ENCODE assay signal across 12 cellular contexts in genomic region chr17:1650731-1651558, GRCh38. TPM values are rescaled to one million over a fixed set of nuclear protein-coding genes. Genes with fewer than 3 reads are reported as not detected.
DNase-seq lines count a peak whose midpoint lies in the region; ATAC-seq and TF ChIP-seq lines count a peak whose summit lies in the region.
"Had no signal": no experiment of that assay in that cellular context is flagged by ENCODE, and none has a peak within 500 bp of the region (broad histone marks: within the 10 kb centered on the region; RNA-seq: fewer than 3 reads in every experiment).

No MANE protein-coding gene starts in this region.

- CTCF ChIA-PET in CD4-positive, alpha-beta memory T cell (lab: Charles Lee; ENCODE audit: partially characterized antibody) = interaction anchor here (1.1 to 2.9 kb wide), 5 partner anchors 12 to 396 kb away, joined by 3 to 16 read pairs (median 5); no protein-coding TSS in a partner anchor
- CTCF ChIA-PET in PC-3 (lab: Charles Lee) = no interaction called here

- H3K9ac ChIP-seq in PC-3 (ENCODE audit: low read length) (no peak overlapping the region), skeletal muscle tissue (ENCODE audit: low read depth in 1 of 3, low read length in 3 of 3) (peak overlapping the region in 2 of 3 donors; percentile 81 to 96)

- WGBS in esophagus squamous epithelium, 2 donors = 70 to 74% methylated on average over 8 to 9 of the region's 22 CpGs

- no peaks in the 10 kb centered on the region for H3K9me2 ChIP-seq in PC-3 (replicated peaks; ENCODE audit: low read length)

- POLR2A ChIA-PET in CD4-positive, alpha-beta memory T cell (lab: Charles Lee; ENCODE audit: partially characterized antibody) = interaction anchor here (0.6 to 3.5 kb wide), 7 partner anchors 9 to 635 kb away, joined by 3 to 36 read pairs (median 14); partner anchors contain the start of gene SMYD4
- POLR2A ChIA-PET in PC-3 (lab: Charles Lee; ENCODE audit: unreplicated experiment) = no interaction called here

- no peak for TF ChIP-seq POLR2A in esophagus squamous epithelium (IDR thresholded peaks at IDR 0.05)

- H3K27ac ChIP-seq in CD4-positive, alpha-beta memory T cell (ENCODE audit: low read depth, low read length) = no peak overlapping the region
- H3K27ac ChIP-seq in PC-3 (ENCODE audit: low read length) (no peak overlapping the region), esophagus squamous epithelium (peak overlapping the region; percentile 51 to 100 (median 91)), skeletal muscle tissue (ENCODE audit: low read depth, low read length) (no peak overlapping the region)

- intact Hi-C loops in CD4-positive, alpha-beta memory T cell (cut with micrococcal nuclease) = no loop called here
- intact Hi-C loops in PC-3 (cut with micrococcal nuclease) = no loop called here
- intact Hi-C loops in esophagus squamous epithelium (cut with DNase I) = no loop called here

- peaks cover 17% of the 10 kb centered on the region for H3K4me1 ChIP-seq in CD4-positive, alpha-beta memory T cell (ENCODE audit: insufficient read depth, low read length)
- peaks cover 12% of the 10 kb centered on the region for H3K4me1 ChIP-seq in PC-3 (ENCODE audit: insufficient read depth, low read length)
- peaks cover 30 to 58% (median 31%) of the 10 kb centered on the region in 3 donors for H3K4me1 ChIP-seq in esophagus squamous epithelium
- peaks cover 34 to 42% (median 42%) of the 10 kb centered on the region in 3 donors for H3K4me1 ChIP-seq in skeletal muscle tissue (ENCODE audit: control insufficient read depth in 3 of 3, insufficient read depth in 3 of 3, low read length in 3 of 3)

- no peaks in the 10 kb centered on the region for H3K27me3 ChIP-seq in CD4-positive, alpha-beta memory T cell (ENCODE audit: insufficient read depth, low read length)
- no peaks in the 10 kb centered on the region for H3K27me3 ChIP-seq in PC-3 (ENCODE audit: low read length)
- no peaks in the 10 kb centered on the region for H3K27me3 ChIP-seq in esophagus squamous epithelium
- H3K27me3 ChIP-seq in skeletal muscle tissue (ENCODE audit: control insufficient read depth in 3 of 3, insufficient read depth in 3 of 3, low read length in 3 of 3) = no peaks in the 10 kb centered on the region

- H3K4me2 ChIP-seq in PC-3 (ENCODE audit: low read length) = no peak overlapping the region

- no peak for DNase-seq in CD4-positive, alpha-beta memory T cell
- DNase-seq in PC-3 (no peak), esophagus squamous epithelium (lab: John Stamatoyannopoulos, UW) (no peak), NCI-H345 treated with DMSO at 0.1 percent for 48 hours (lab: John Stamatoyannopoulos, UW; ENCODE audit: unreplicated experiment) (no peak)
- DNase-seq in activated T-cell treated with anti-CD3 and anti-CD28 coated beads, Interleukin-2, amount 50 U/mL, for 48 hours = no peak
- no peak for DNase-seq in stimulated activated CD4-positive, alpha-beta T cell treated with anti-CD3 and anti-CD28 coated beads, Interleukin-12 subunit alpha, Interleukin-12 subunit beta, amount 100 ng/mL, for 4 hours
- DNase-seq in effector CD4-positive, alpha-beta T cell = no peak
- DNase-seq: activated CD4-positive, alpha-beta memory T cell treated with anti-CD3 and anti-CD28 coated beads, Interleukin-2, amount 10 ng/mL, durations not matched to agents 7 days and 5 days; COR-L47; head of caudate nucleus had no signal

- no peak for ATAC-seq in PC-3

- H3K4me3 ChIP-seq in CD4-positive, alpha-beta memory T cell (ENCODE audit: low read length in 2 of 2) = no peak overlapping the region
- H3K4me3 ChIP-seq in PC-3 (ENCODE audit: low read length) = no peak overlapping the region
- no peak overlapping the region for H3K4me3 ChIP-seq in esophagus squamous epithelium
- no peak overlapping the region for H3K4me3 ChIP-seq in skeletal muscle tissue (ENCODE audit: low read length in 3 of 3)

- no peaks in the 10 kb centered on the region for H3K9me3 Mint-ChIP-seq in CD4-positive, alpha-beta memory T cell
- H3K9me3 Mint-ChIP-seq: activated CD4-positive, alpha-beta memory T cell treated with anti-CD3 and anti-CD28 coated beads, Interleukin-2, amount 10 ng/mL, durations not matched to agents 7 days and 5 days; activated naive CD4-positive, alpha-beta T cell treated with anti-CD3 and anti-CD28 coated beads, Interleukin-2, amount 50 U/mL, for 24 hours had no signal

- BruUV-seq in PC-3 (replicated peaks; lab: Mats Ljungman, UMichigan) = TSS peak; percentile 27

- TF ChIP-seq CTCF in PC-3 (conservative IDR thresholded peaks at IDR 0.05; ENCODE audit: low read depth, low read length) (no peak), esophagus squamous epithelium (IDR thresholded peaks at IDR 0.05) (no peak)

- H3K36me3 ChIP-seq in CD4-positive, alpha-beta memory T cell (ENCODE audit: insufficient read depth, low read length) = peaks cover 50% of the 10 kb centered on the region
- H3K36me3 ChIP-seq in PC-3 (ENCODE audit: low read depth, low read length) = peaks cover 25% of the 10 kb centered on the region
- peaks cover 46 to 63% (median 52%) of the 10 kb centered on the region in 3 donors for H3K36me3 ChIP-seq in esophagus squamous epithelium
- H3K36me3 ChIP-seq in skeletal muscle tissue (ENCODE audit: control insufficient read depth in 3 of 3, insufficient read depth in 3 of 3, low read length in 3 of 3) = peaks cover 66 to 68% (median 67%) of the 10 kb centered on the region in 3 donors

- H3K4me3 Mint-ChIP-seq in CD4-positive, alpha-beta memory T cell = peak overlapping the region in 2 of 8 donors; percentile 21 to 43

- peaks cover 2 to 16% (median 7%) of the 10 kb centered on the region in 4 donors for H3K4me1 Mint-ChIP-seq in CD4-positive, alpha-beta memory T cell

- H3F3A ChIP-seq in PC-3 (ENCODE audit: low read length, unreplicated experiment) = no peaks in the 10 kb centered on the region

- peak overlapping the region in 5 of 7 donors; percentile 13 to 76 (median 43) for H3K27ac Mint-ChIP-seq in CD4-positive, alpha-beta memory T cell
- H3K27ac Mint-ChIP-seq: activated naive CD4-positive, alpha-beta T cell treated with anti-CD3 and anti-CD28 coated beads, Interleukin-2, amount 50 U/mL, for 24 hours had no signal

- H3K36me3 Mint-ChIP-seq in CD4-positive, alpha-beta memory T cell = peaks cover 32 to 45% of the 10 kb centered on the region in 2 donors

- H3K9me3 ChIP-seq in CD4-positive, alpha-beta memory T cell (ENCODE audit: control insufficient read depth in 1 of 2, low read length in 2 of 2) = no peaks in the 10 kb centered on the region
- H3K9me3 ChIP-seq in PC-3 (ENCODE audit: low read length) (no peaks in the 10 kb centered on the region), esophagus squamous epithelium (no peaks in the 10 kb centered on the region), skeletal muscle tissue (ENCODE audit: control insufficient read depth in 3 of 3, low read length in 3 of 3) (no peaks in the 10 kb centered on the region)

- H4K20me1 ChIP-seq in PC-3 (ENCODE audit: low read length) = no peaks in the 10 kb centered on the region

- no peaks in the 10 kb centered on the region for H3K27me3 Mint-ChIP-seq in CD4-positive, alpha-beta memory T cell
- H3K27me3 Mint-ChIP-seq: activated CD4-positive, alpha-beta memory T cell treated with anti-CD3 and anti-CD28 coated beads, Interleukin-2, amount 10 ng/mL, durations not matched to agents 7 days and 5 days; activated naive CD4-positive, alpha-beta T cell treated with anti-CD3 and anti-CD28 coated beads, Interleukin-2, amount 50 U/mL, for 24 hours had no signal

- no peak overlapping the region for H2AFZ ChIP-seq in PC-3 (ENCODE audit: low read length)

- H3K79me2 ChIP-seq in PC-3 (ENCODE audit: low read length) = no peaks in the 10 kb centered on the region

RNA-seq across cellular contexts. Expression of gene RILP, which starts 1.3 kb away (rescaled TPM):
- total RNA-seq in CD4-positive, alpha-beta memory T cell = 1 to 10 TPM; 2.0 to 2.2 TPM
- 1 to 10 TPM; 4.2 to 4.9 TPM for polyA plus RNA-seq in CD4-positive, alpha-beta memory T cell
- total RNA-seq in PC-3 (2014; rRNA removed) (27.6 and 27.8 TPM in 2 replicates), esophagus squamous epithelium (10 to 100 TPM in 3 of 4 donors, 1 to 10 TPM in 1; 3.0 to 16.5 (median 13.9) TPM), skeletal muscle tissue (9.9 TPM)

RNA-seq across cellular contexts. Expression of gene SCARF1, which starts 5.4 kb away (rescaled TPM):
- 1 to 10 TPM; 1.6 TPM for total RNA-seq in CD4-positive, alpha-beta memory T cell
- under 1 TPM in 1 of 2 donors, not detected in 1; 0.21 TPM for polyA plus RNA-seq in CD4-positive, alpha-beta memory T cell
- total RNA-seq in PC-3 (2014; rRNA removed) (0.73 and 0.81 TPM in 2 replicates), esophagus squamous epithelium (1 to 10 TPM; 2.0 to 5.7 (median 3.3) TPM), skeletal muscle tissue (5.7 TPM)

RNA-seq across cellular contexts. Expression of gene SLC43A2, which starts 22.3 kb away (rescaled TPM):
- total RNA-seq in CD4-positive, alpha-beta memory T cell = 1 to 10 TPM; 1.9 to 3.3 TPM
- under 1 TPM; 0.56 to 0.70 TPM for polyA plus RNA-seq in CD4-positive, alpha-beta memory T cell
- 6.2 and 17.1 TPM in 2 replicates for total RNA-seq in PC-3 (2014; rRNA removed)
- 10 to 100 TPM in 1 of 4 donors, 1 to 10 TPM in 3; 2.5 to 12.4 (median 5.3) TPM for total RNA-seq in esophagus squamous epithelium
- total RNA-seq in skeletal muscle tissue = 4.7 TPM

RNA-seq across cellular contexts. Expression of gene PRPF8, which starts 33.7 kb away (rescaled TPM):
- total RNA-seq in CD4-positive, alpha-beta memory T cell = 100 to 1,000 TPM; 429 to 464 TPM
- polyA plus RNA-seq in CD4-positive, alpha-beta memory T cell = 100 to 1,000 TPM in 1 of 2 donors, 10 to 100 TPM in 1; 87.9 to 225 TPM
- 103 and 126 TPM in 2 replicates for total RNA-seq in PC-3 (2014; rRNA removed)
- total RNA-seq in esophagus squamous epithelium = 100 to 1,000 TPM; 112 to 157 (median 145) TPM
- total RNA-seq in skeletal muscle tissue = 96.0 TPM

RNA-seq across cellular contexts. Expression of gene TLCD2, which starts 59.2 kb away (rescaled TPM):
- total RNA-seq in CD4-positive, alpha-beta memory T cell = under 1 TPM; 0.75 to 0.81 TPM
- polyA plus RNA-seq in CD4-positive, alpha-beta memory T cell = under 1 TPM in 1 of 2 donors, not detected in 1; 0.24 TPM
- total RNA-seq in PC-3 (2014; rRNA removed) (0.63 and 0.77 TPM in 2 replicates), esophagus squamous epithelium (1 to 10 TPM; 4.2 to 6.0 (median 5.6) TPM), skeletal muscle tissue (2.1 TPM)

Comparison
In these comparisons a context has a peak if more than half of its experiments do, and no peak if none do; other contexts are left out.
1. H3K27ac ChIP-seq: peak in esophagus squamous epithelium (4 of 4); none in CD4-positive, alpha-beta memory T cell (single experiment), PC-3 (single experiment) and skeletal muscle tissue (single experiment).